Comparison of ENCODE assay signal across 27 cellular contexts in genomic region chr9:31334837-31335528, GRCh38.
DNase-seq lines count a peak whose midpoint lies in the region; ATAC-seq, FAIRE-seq and TF ChIP-seq lines count a peak whose summit lies in the region.
"Had no signal": no experiment of that assay in that cellular context is flagged by ENCODE, and none has a peak within 500 bp of the region (broad histone marks: within the 10 kb centered on the region; RNA-seq: fewer than 3 reads in every experiment).

No MANE protein-coding gene starts in this region.

- TF ChIP-seq CTCF in VCaP (conservative IDR thresholded peaks at IDR 0.05) (no peak), parathyroid adenoma (IDR thresholded peaks at IDR 0.05) (no peak), kidney (IDR thresholded peaks at IDR 0.05; ENCODE audit: borderline replicate concordance, extremely low read depth, insufficient read depth) (no peak)

- peaks cover 8% of the 10 kb centered on the region for H3K4me1 Mint-ChIP-seq in activated CD4-positive, alpha-beta T cell treated with anti-CD3 and anti-CD28 coated beads, Interleukin-2, amount 10 ng/mL, durations not matched to agents 24 days and 14 days
- H3K4me1 Mint-ChIP-seq in CD4-positive, alpha-beta memory T cell: peaks cover 5 to 28% (median 18%) of the 10 kb centered on the region in 4 donors
- H3K4me1 Mint-ChIP-seq: neural progenitor cell had no signal

- no peak overlapping the region for H3K4me2 ChIP-seq in parathyroid adenoma (ENCODE audit: low read length)
- H3K4me2 ChIP-seq: neural progenitor cell had no signal

- no peaks in the 10 kb centered on the region for H3K27me3 Mint-ChIP-seq in activated CD4-positive, alpha-beta T cell treated with anti-CD3 and anti-CD28 coated beads, Interleukin-2, amount 10 ng/mL, durations not matched to agents 24 days and 14 days
- no peaks in the 10 kb centered on the region for H3K27me3 Mint-ChIP-seq in CD4-positive, alpha-beta memory T cell
- H3K27me3 Mint-ChIP-seq: IgD-negative memory B cell had no signal

- H3K9ac ChIP-seq in parathyroid adenoma: no peak overlapping the region
- no peak overlapping the region for H3K9ac ChIP-seq in kidney (ENCODE audit: low read length in 2 of 2)
- H3K9ac ChIP-seq: GM23248, neural progenitor cell had no signal

- H3K79me2 ChIP-seq in parathyroid adenoma: no peaks in the 10 kb centered on the region

- CTCF ChIA-PET in CD4-positive, alpha-beta memory T cell (lab: Charles Lee; ENCODE audit: partially characterized antibody): no interaction called here

- H3K4me3 ChIP-seq in CD4-positive, alpha-beta memory T cell (ENCODE audit: low read length in 2 of 2): peak overlapping the region; percentile 5 to 34
- no peak overlapping the region for H3K4me3 ChIP-seq in parathyroid adenoma (ENCODE audit: low read depth, low read length)
- H3K4me3 ChIP-seq in kidney (ENCODE audit: low read length in 2 of 2): no peak overlapping the region
- H3K4me3 ChIP-seq: GM23248, neural progenitor cell, sigmoid colon, SK-N-MC had no signal

- FAIRE-seq in kidney (lab: Jason Lieb, UNC): no peak
- FAIRE-seq: RCC 7860 had no signal

- H3K36me3 ChIP-seq in CD4-positive, alpha-beta memory T cell (ENCODE audit: insufficient read depth, low read length): no peaks in the 10 kb centered on the region
- no peaks in the 10 kb centered on the region for H3K36me3 ChIP-seq in parathyroid adenoma (ENCODE audit: control insufficient read depth, insufficient read depth, low read length)
- H3K36me3 ChIP-seq in kidney (ENCODE audit: control insufficient read depth in 1 of 2, insufficient read depth in 2 of 2, low read length in 2 of 2): no peaks in the 10 kb centered on the region
- H3K36me3 ChIP-seq: neural progenitor cell, sigmoid colon had no signal

- no peaks in the 10 kb centered on the region for H3K36me3 Mint-ChIP-seq in activated CD4-positive, alpha-beta T cell treated with anti-CD3 and anti-CD28 coated beads, Interleukin-2, amount 10 ng/mL, durations not matched to agents 24 days and 14 days (ENCODE audit: low read depth)
- peaks cover 7 to 10% of the 10 kb centered on the region in 2 donors for H3K36me3 Mint-ChIP-seq in CD4-positive, alpha-beta memory T cell
- H3K36me3 Mint-ChIP-seq: IgD-negative memory B cell, neural progenitor cell had no signal

- no peak for ATAC-seq in HG03457 (IDR thresholded peaks at IDR 0.05; ENCODE audit: unreplicated experiment)
- ATAC-seq: esophagus mucosa, foreskin keratinocyte had no signal

- no peaks in the 10 kb centered on the region for H3K27me3 ChIP-seq in CD4-positive, alpha-beta memory T cell (ENCODE audit: insufficient read depth, low read length)
- no peaks in the 10 kb centered on the region for H3K27me3 ChIP-seq in parathyroid adenoma (ENCODE audit: control insufficient read depth, insufficient read depth, low read length)
- H3K27me3 ChIP-seq: foreskin keratinocyte, neural progenitor cell, sigmoid colon had no signal

- intact Hi-C loops in activated CD4-positive, alpha-beta T cell treated with anti-CD3 and anti-CD28 coated beads, Interleukin-2, amount 10 ng/mL, durations not matched to agents 24 days and 14 days (cut with micrococcal nuclease): no loop called here
- intact Hi-C loops in CD4-positive, alpha-beta memory T cell (cut with micrococcal nuclease): loop anchor here (5.0 kb wide), 1 partner anchor 33 kb away; no protein-coding TSS in a partner anchor
- intact Hi-C loops in kidney (cut with DNase I): no loop called here

- no peaks in the 10 kb centered on the region for H3K9me3 ChIP-seq in CD4-positive, alpha-beta memory T cell (ENCODE audit: control insufficient read depth in 1 of 2, low read length in 2 of 2)
- H3K9me3 ChIP-seq in parathyroid adenoma (ENCODE audit: control insufficient read depth, low read length) (no peaks in the 10 kb centered on the region), kidney (ENCODE audit: control insufficient read depth in 1 of 2, low read length in 2 of 2) (no peaks in the 10 kb centered on the region)
- H3K9me3 ChIP-seq: sigmoid colon had no signal

- H3K27ac ChIP-seq in CD4-positive, alpha-beta memory T cell (ENCODE audit: low read depth, low read length): no peak overlapping the region
- H3K27ac ChIP-seq in VCaP (peak overlapping the region; percentile 70), parathyroid adenoma (no peak overlapping the region), kidney (ENCODE audit: low read depth in 2 of 2, low read length in 2 of 2) (no peak overlapping the region)
- H3K27ac ChIP-seq: foreskin keratinocyte, GM23248, neural progenitor cell, SK-N-MC had no signal

- no peak overlapping the region for H3K4me3 Mint-ChIP-seq in activated CD4-positive, alpha-beta T cell treated with anti-CD3 and anti-CD28 coated beads, Interleukin-2, amount 10 ng/mL, durations not matched to agents 24 days and 14 days
- peak overlapping the region in 4 of 8 donors; percentile 20 to 76 (median 45) for H3K4me3 Mint-ChIP-seq in CD4-positive, alpha-beta memory T cell
- H3K4me3 Mint-ChIP-seq: neural progenitor cell; T-helper 1 cell treated with Interleukin-12 subunit alpha and Interleukin-12 subunit beta and Interleukin-4 antibody, amounts not matched to agents 30 μg/mL and 1 μg/mL, for 36 hours had no signal

- DNase-seq in activated CD4-positive, alpha-beta T cell treated with anti-CD3 and anti-CD28 coated beads, Interleukin-2, amount 10 ng/mL, durations not matched to agents 24 days and 14 days: peak; percentile 52
- DNase-seq in activated CD4-positive, alpha-beta T cell treated with anti-CD3 and anti-CD28 coated beads for 4 hours: no peak
- DNase-seq in CD4-positive, alpha-beta memory T cell: no peak
- DNase-seq in NCI-H1105 treated with DMSO at 0.1 percent for 48 hours (lab: John Stamatoyannopoulos, UW): no peak
- no peak for DNase-seq in kidney
- DNase-seq: 8988T; activated gamma-delta T cell treated with Interleukin-2 at 50 U/mL for 16 hours; DND-41; effector CD4-positive, alpha-beta T cell; foreskin keratinocyte; GM23248; hippocampal formation; NCI-H1105; NCI-H2107; NK-92 treated with Interleukin-12 subunit alpha and Interleukin-12 subunit beta, amount 100 ng/mL, for 24 hours; sigmoid colon; stimulated activated CD4-positive, alpha-beta T cell treated with anti-CD3 and anti-CD28 coated beads, Interleukin-15, amount 100 ng/mL, for 24 hours; trophoblast cell had no signal

- H3K27ac Mint-ChIP-seq in activated CD4-positive, alpha-beta T cell treated with anti-CD3 and anti-CD28 coated beads, Interleukin-2, amount 10 ng/mL, durations not matched to agents 24 days and 14 days: no peak overlapping the region
- H3K27ac Mint-ChIP-seq in CD4-positive, alpha-beta memory T cell: peak overlapping the region; percentile 48 to 89 (median 63)
- H3K27ac Mint-ChIP-seq: neural progenitor cell; T-helper 1 cell treated with Interleukin-12 subunit alpha and Interleukin-12 subunit beta and Interleukin-4 antibody, amounts not matched to agents 30 μg/mL and 1 μg/mL, for 36 hours had no signal

- H2AFZ ChIP-seq in parathyroid adenoma: peak overlapping the region; percentile 38
- H2AFZ ChIP-seq: GM23248, neural progenitor cell had no signal

- no peaks in the 10 kb centered on the region for H3K9me3 Mint-ChIP-seq in activated CD4-positive, alpha-beta T cell treated with anti-CD3 and anti-CD28 coated beads, Interleukin-2, amount 10 ng/mL, durations not matched to agents 24 days and 14 days
- peaks cover 0 to 14% (median 6%) of the 10 kb centered on the region in 8 donors for H3K9me3 Mint-ChIP-seq in CD4-positive, alpha-beta memory T cell
- H3K9me3 Mint-ChIP-seq: neural progenitor cell; T-helper 1 cell treated with Interleukin-12 subunit alpha and Interleukin-12 subunit beta and Interleukin-4 antibody, amounts not matched to agents 30 μg/mL and 1 μg/mL, for 36 hours had no signal

- POLR2A ChIA-PET in CD4-positive, alpha-beta memory T cell (lab: Charles Lee; ENCODE audit: partially characterized antibody): interaction anchor here (1.3 to 2.9 kb wide), 2 partner anchors 10 to 12 kb away, joined by 14 to 37 read pairs; no protein-coding TSS in a partner anchor

- peaks cover 35% of the 10 kb centered on the region for H3K4me1 ChIP-seq in CD4-positive, alpha-beta memory T cell (ENCODE audit: insufficient read depth, low read length)
- H3K4me1 ChIP-seq in parathyroid adenoma (no peaks in the 10 kb centered on the region), kidney (ENCODE audit: control insufficient read depth in 1 of 2, insufficient read depth in 1 of 2, low read depth in 1 of 2, low read length in 2 of 2) (peaks cover 0 to 3% of the 10 kb centered on the region in 2 donors)
- H3K4me1 ChIP-seq: foreskin keratinocyte, neural progenitor cell had no signal

Comparison
In these comparisons a context has a peak if more than half of its experiments do, and no peak if none do; other contexts are left out.
1. H3K4me3 ChIP-seq: peak in CD4-positive, alpha-beta memory T cell (2 of 2); none in parathyroid adenoma (single experiment) and kidney (0 of 2).